36 cellular contexts compared by ENCODE assay signal in genomic region chr3:72572489-72573007, GRCh38.
"Had no signal": no experiment of that assay in that cellular context is flagged by ENCODE, and none has a peak within 500 bp of the region (broad histone marks: within the 10 kb centered on the region; RNA-seq: fewer than 3 reads in every experiment).

No MANE protein-coding gene starts in this region.

- H3K27ac ChIP-seq: PC-9, RWPE1, WERI-Rb-1 had no signal

- H2AFZ ChIP-seq: PC-9 had no signal

- H3K36me3 Mint-ChIP-seq: activated CD4-positive, alpha-beta memory T cell treated with anti-CD3 and anti-CD28 coated beads for 36 hours; activated naive CD4-positive, alpha-beta T cell treated with anti-CD3 and anti-CD28 coated beads, Interleukin-2, amount 10 ng/mL, durations not matched to agents 7 days and 5 days; activated naive CD8-positive, alpha-beta T cell; brain had no signal

- H3K4me2 ChIP-seq: PC-9 had no signal

- H3K4me3 ChIP-seq: MG63, PC-9 had no signal

- H3K27me3 Mint-ChIP-seq: activated CD4-positive, alpha-beta memory T cell treated with anti-CD3 and anti-CD28 coated beads for 36 hours; activated CD4-positive, alpha-beta T cell treated with anti-CD3 and anti-CD28 coated beads, Interleukin-2, amount 10 ng/mL, durations not matched to agents 7 days and 5 days; activated naive CD4-positive, alpha-beta T cell treated with anti-CD3 and anti-CD28 coated beads, Interleukin-2, amount 10 ng/mL, durations not matched to agents 7 days and 5 days; activated naive CD8-positive, alpha-beta T cell had no signal

- ATAC-seq: activated naive CD8-positive, alpha-beta T cell treated with anti-CD3 and anti-CD28 coated beads, Interleukin-2, amount 50 U/mL, for 24 hours; activated T-cell treated with anti-CD3 and anti-CD28 coated beads, Interleukin-2, amount 50 U/mL, for 4 hours; Right ventricle myocardium inferior; SK-N-SH treated with all-trans-retinoic acid at 6 μM for 48 hours had no signal

- H3K36me3 ChIP-seq: MG63, WERI-Rb-1 had no signal

- H3K9me3 ChIP-seq: MG63 had no signal

- H3K4me1 Mint-ChIP-seq: activated CD4-positive, alpha-beta T cell treated with anti-CD3 and anti-CD28 coated beads, Interleukin-2, amount 10 ng/mL, durations not matched to agents 7 days and 5 days; activated naive CD4-positive, alpha-beta T cell treated with anti-CD3 and anti-CD28 coated beads, Interleukin-2, amount 10 ng/mL, durations not matched to agents 7 days and 5 days; activated naive CD8-positive, alpha-beta T cell treated with anti-CD3 and anti-CD28 coated beads, Interleukin-2, amount 50 U/mL, for 24 hours had no signal

- H3K4me3 Mint-ChIP-seq: activated CD4-positive, alpha-beta memory T cell treated with anti-CD3 and anti-CD28 coated beads for 36 hours; activated CD4-positive, alpha-beta T cell treated with anti-CD3 and anti-CD28 coated beads, Interleukin-2, amount 10 ng/mL, durations not matched to agents 7 days and 5 days; activated naive CD4-positive, alpha-beta T cell treated with anti-CD3 and anti-CD28 coated beads, Interleukin-2, amount 10 ng/mL, durations not matched to agents 7 days and 5 days; activated naive CD8-positive, alpha-beta T cell; activated naive CD8-positive, alpha-beta T cell treated with anti-CD3 and anti-CD28 coated beads, Interleukin-2, amount 50 U/mL, for 24 hours; activated T-cell treated with anti-CD3 and anti-CD28 coated beads, Interleukin-2, amount 50 U/mL, for 4 hours; activated T-helper 1 cell treated with anti-CD3 and anti-CD28 coated beads, Interleukin-12 subunit alpha, Interleukin-12 subunit beta, Interleukin-2, Interleukin-4 antibody, amounts not matched to agents 30 ng/mL and 10 ng/mL and 1 ng/mL, durations not matched to agents 14 hours and 24 hours and 36 hours; brain had no signal

- DNase-seq: activated CD4-positive, alpha-beta memory T cell treated with anti-CD3 and anti-CD28 coated beads for 36 hours; activated CD4-positive, alpha-beta T cell treated with anti-CD3 and anti-CD28 coated beads, Interleukin-2, amount 10 ng/mL, durations not matched to agents 7 days and 5 days; activated CD8-positive, alpha-beta memory T cell treated with anti-CD3 and anti-CD28 coated beads, Interleukin-2, amount 50 U/mL, for 4 hours; activated effector memory CD4-positive, alpha-beta T cell treated with Interleukin-2 at 50 U/mL for 16 hours; activated naive CD4-positive, alpha-beta T cell treated with anti-CD3 and anti-CD28 coated beads, Interleukin-2, amount 10 ng/mL, durations not matched to agents 7 days and 5 days; activated naive CD8-positive, alpha-beta T cell treated with anti-CD3 and anti-CD28 coated beads, Interleukin-2, amount 50 U/mL, for 24 hours; activated T-cell treated with anti-CD3 and anti-CD28 coated beads for 4 hours; activated T-cell treated with anti-CD3 and anti-CD28 coated beads, Interleukin-2, amount 50 U/mL, for 4 hours; anterior cingulate cortex; caudate nucleus; cerebellar nuclear complex; Kasumi-1; MG63; NCI-H1048; NCI-H1105 treated with DMSO at 0.1 percent for 48 hours; NCI-H1436; NCI-H1694; NCI-H1930; NCI-H2081 treated with DMSO at 0.1 percent for 48 hours; NCI-H345; NCI-H524 treated with DMSO at 0.1 percent for 48 hours; PC-9; SIG-M5; SW 1271; T-helper 1 cell; T-helper 2 cell; T-helper 9 cell; WERI-Rb-1 had no signal

- H3K27me3 ChIP-seq: MG63 had no signal

- FAIRE-seq: bronchial epithelial cell, RCC 7860 had no signal

- H3K27ac Mint-ChIP-seq: activated CD4-positive, alpha-beta memory T cell treated with anti-CD3 and anti-CD28 coated beads for 36 hours; activated CD4-positive, alpha-beta T cell treated with anti-CD3 and anti-CD28 coated beads, Interleukin-2, amount 10 ng/mL, durations not matched to agents 7 days and 5 days; activated naive CD4-positive, alpha-beta T cell treated with anti-CD3 and anti-CD28 coated beads, Interleukin-2, amount 10 ng/mL, durations not matched to agents 7 days and 5 days; activated naive CD8-positive, alpha-beta T cell; activated naive CD8-positive, alpha-beta T cell treated with anti-CD3 and anti-CD28 coated beads, Interleukin-2, amount 50 U/mL, for 24 hours; activated T-helper 1 cell treated with anti-CD3 and anti-CD28 coated beads, Interleukin-12 subunit alpha, Interleukin-12 subunit beta, Interleukin-2, Interleukin-4 antibody, amounts not matched to agents 30 ng/mL and 10 ng/mL and 1 ng/mL, durations not matched to agents 14 hours and 24 hours and 36 hours; brain had no signal

- H3K9me3 Mint-ChIP-seq: activated CD4-positive, alpha-beta memory T cell treated with anti-CD3 and anti-CD28 coated beads for 36 hours; activated CD4-positive, alpha-beta T cell treated with anti-CD3 and anti-CD28 coated beads, Interleukin-2, amount 10 ng/mL, durations not matched to agents 7 days and 5 days; activated naive CD4-positive, alpha-beta T cell treated with anti-CD3 and anti-CD28 coated beads, Interleukin-2, amount 10 ng/mL, durations not matched to agents 7 days and 5 days; activated naive CD8-positive, alpha-beta T cell treated with anti-CD3 and anti-CD28 coated beads, Interleukin-2, amount 50 U/mL, for 24 hours; activated T-cell treated with anti-CD3 and anti-CD28 coated beads, Interleukin-2, amount 50 U/mL, for 4 hours; activated T-helper 1 cell treated with anti-CD3 and anti-CD28 coated beads, Interleukin-12 subunit alpha, Interleukin-12 subunit beta, Interleukin-2, Interleukin-4 antibody, amounts not matched to agents 30 ng/mL and 10 ng/mL and 1 ng/mL, durations not matched to agents 14 hours and 24 hours and 36 hours had no signal
